ENCODE assay signal across 8 cellular contexts in the genomic region with DNA sequence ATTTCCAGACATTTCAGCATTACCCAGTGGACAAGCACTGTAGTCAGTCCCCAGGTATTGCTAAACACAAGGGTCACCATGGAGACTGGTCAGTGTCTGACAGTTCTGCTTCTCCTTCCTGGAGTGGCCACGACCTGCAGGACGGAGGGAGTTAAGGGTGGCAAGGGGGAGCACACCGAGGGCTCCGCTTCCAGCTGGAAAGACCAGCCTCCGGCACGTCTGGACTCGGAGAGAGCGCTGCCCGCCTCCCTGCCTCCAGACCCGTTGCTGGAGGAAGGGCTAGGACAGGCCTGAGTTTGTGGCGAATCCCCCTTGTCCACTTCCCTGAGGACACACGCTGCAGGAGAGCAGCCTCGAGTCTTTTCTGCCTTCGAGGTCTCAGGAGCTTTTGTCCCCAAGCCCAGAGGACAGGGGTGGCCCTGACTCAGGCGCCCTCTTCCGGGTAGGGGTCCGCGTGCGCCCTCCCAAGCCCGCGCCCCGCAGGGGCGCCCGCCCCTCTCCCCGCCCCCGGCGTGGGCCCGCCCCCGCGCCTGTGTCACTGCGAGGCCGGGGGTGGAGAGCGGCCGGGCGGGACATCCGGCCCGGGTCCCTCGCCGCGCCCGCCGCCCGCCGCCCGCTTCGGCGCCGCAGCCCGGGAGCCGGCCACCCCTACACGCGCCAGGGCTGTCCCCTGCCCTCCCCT. TPM values are rescaled to one million over a fixed set of nuclear protein-coding genes. Genes with fewer than 3 reads are reported as not detected.
DNase-seq lines count a peak whose midpoint lies in the region; ATAC-seq and TF ChIP-seq lines count a peak whose summit lies in the region.

A gene with protein sequence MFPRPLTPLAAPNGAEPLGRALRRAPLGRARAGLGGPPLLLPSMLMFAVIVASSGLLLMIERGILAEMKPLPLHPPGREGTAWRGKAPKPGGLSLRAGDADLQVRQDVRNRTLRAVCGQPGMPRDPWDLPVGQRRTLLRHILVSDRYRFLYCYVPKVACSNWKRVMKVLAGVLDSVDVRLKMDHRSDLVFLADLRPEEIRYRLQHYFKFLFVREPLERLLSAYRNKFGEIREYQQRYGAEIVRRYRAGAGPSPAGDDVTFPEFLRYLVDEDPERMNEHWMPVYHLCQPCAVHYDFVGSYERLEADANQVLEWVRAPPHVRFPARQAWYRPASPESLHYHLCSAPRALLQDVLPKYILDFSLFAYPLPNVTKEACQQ (plus strand): TSS at position 562 of the 682 bp plus-strand sequence. CDS start 230 bp downstream, outside the sequence.

- POLR2A ChIA-PET in activated CD4-positive, alpha-beta T cell treated with anti-CD3 and anti-CD28 coated beads, Interleukin-2, amount 10 ng/mL, durations not matched to agents 7 days and 5 days (lab: Charles Lee), result no interaction called here

- H3K4me1 ChIP-seq in left lung, result peaks cover 10 to 24% of the 10 kb centered on the region in 2 donors

- peak within 1 kb of the TSS; percentile 90 for H3K27ac Mint-ChIP-seq in activated CD4-positive, alpha-beta T cell treated with anti-CD3 and anti-CD28 coated beads, Interleukin-2, amount 10 ng/mL, durations not matched to agents 7 days and 5 days

- H3K27me3 Mint-ChIP-seq in activated CD4-positive, alpha-beta T cell treated with anti-CD3 and anti-CD28 coated beads, Interleukin-2, amount 10 ng/mL, durations not matched to agents 7 days and 5 days, result no peaks in the 10 kb centered on the region

- H3K4me1 Mint-ChIP-seq in activated CD4-positive, alpha-beta T cell treated with anti-CD3 and anti-CD28 coated beads, Interleukin-2, amount 10 ng/mL, durations not matched to agents 7 days and 5 days, result peaks cover 35% of the 10 kb centered on the region

- no peaks in the 10 kb centered on the region for H3K9me3 Mint-ChIP-seq in activated CD4-positive, alpha-beta T cell treated with anti-CD3 and anti-CD28 coated beads, Interleukin-2, amount 10 ng/mL, durations not matched to agents 7 days and 5 days

- CTCF ChIA-PET in activated CD4-positive, alpha-beta T cell treated with anti-CD3 and anti-CD28 coated beads, Interleukin-2, amount 10 ng/mL, durations not matched to agents 7 days and 5 days (lab: Charles Lee), result interaction anchor here (0.6 to 3.0 kb wide), 5 partner anchors 9 to 706 kb away, joined by 3 to 8 read pairs (median 4); no protein-coding TSS in a partner anchor

- H3K4me3 ChIP-seq in left lung, result peak within 1 kb of the TSS; percentile 61 to 94

- peaks cover 0 to 16% of the 10 kb centered on the region in 2 donors for H3K36me3 ChIP-seq in left lung

- DNase-seq in GM10266 (ENCODE audit: extremely low spot score) (peak; percentile 93), HCEC 1CT (peak; percentile 12), NCI-H1930 (lab: John Stamatoyannopoulos, UW) (peak; percentile 31 to 67), dermis microvascular lymphatic vessel endothelial cell (ENCODE audit: low read depth in 2 of 2) (peak; percentile 48 to 54), left lung (peak; percentile 59 to 92), middle frontal gyrus (ENCODE audit: extremely low spot score, low spot score) (no peak)
- DNase-seq in activated CD4-positive, alpha-beta T cell treated with anti-CD3 and anti-CD28 coated beads, Interleukin-2, amount 10 ng/mL, durations not matched to agents 7 days and 5 days, result peak; percentile 66
- DNase-seq in stimulated activated CD4-positive, alpha-beta T cell treated with anti-CD3 and anti-CD28 coated beads, Interleukin-4, amount 100 ng/mL, for 4 hours, result peak; percentile 59 to 63

- TF ChIP-seq CTCF in GM10266 (IDR thresholded peaks at IDR 0.05; ENCODE audit: control insufficient read depth, insufficient read depth, low read depth, missing control alignments) (no peak), left lung (IDR thresholded peaks at IDR 0.05) (no peak)

- no peaks in the 10 kb centered on the region for H3K9me3 ChIP-seq in left lung

- H3K27me3 ChIP-seq in left lung, result no peaks in the 10 kb centered on the region

- peaks cover 16% of the 10 kb centered on the region for H3K36me3 Mint-ChIP-seq in activated CD4-positive, alpha-beta T cell treated with anti-CD3 and anti-CD28 coated beads, Interleukin-2, amount 10 ng/mL, durations not matched to agents 7 days and 5 days (ENCODE audit: low read depth)

- peak; percentile 86 for ATAC-seq in left lung

- peak within 1 kb of the TSS; percentile 80 to 89 for H3K27ac ChIP-seq in left lung

- intact Hi-C loops in left lung (cut with DNase I), result no loop called here

- peak within 1 kb of the TSS; percentile 85 for H3K4me3 Mint-ChIP-seq in activated CD4-positive, alpha-beta T cell treated with anti-CD3 and anti-CD28 coated beads, Interleukin-2, amount 10 ng/mL, durations not matched to agents 7 days and 5 days

RNA-seq across cellular contexts. Expression of the gene that starts here (rescaled TPM):
- total RNA-seq in activated CD4-positive, alpha-beta T cell treated with anti-CD3 and anti-CD28 coated beads, Interleukin-2, amount 10 ng/mL, durations not matched to agents 7 days and 5 days, result 10 to 100 TPM; 14.3 to 14.6 TPM
- 5.9 and 8.9 TPM in 2 replicates for total RNA-seq in dermis microvascular lymphatic vessel endothelial cell
- total RNA-seq in left lung, result 10 to 100 TPM; 15.1 to 20.2 TPM
